In the genomic region with DNA sequence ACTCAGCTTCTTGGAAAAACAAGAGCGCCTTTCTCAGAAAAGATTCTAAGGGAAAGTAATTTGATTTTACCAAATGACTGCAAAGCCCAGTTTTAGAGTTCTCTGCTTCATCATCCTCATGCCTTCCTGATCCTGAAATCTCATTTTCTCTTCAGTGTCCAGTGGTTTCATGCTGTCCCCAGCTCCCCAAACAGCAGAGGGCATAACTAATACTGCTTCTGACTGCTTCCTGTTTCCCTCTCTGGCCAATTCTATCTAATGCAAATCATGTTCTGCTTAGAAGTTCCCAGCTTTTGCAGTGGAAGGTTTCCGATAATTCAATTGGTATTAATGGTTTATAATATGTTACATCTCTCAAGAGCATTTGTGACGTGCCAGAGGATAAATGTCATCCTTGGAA, we compare ENCODE assay signal across 27 cellular contexts.
"Had no signal": no experiment of that assay in that cellular context is flagged by ENCODE, and none has a peak within 500 bp of the region (broad histone marks: within the 10 kb centered on the region; RNA-seq: fewer than 3 reads in every experiment).

No MANE protein-coding gene starts in this region.

- H3K4me1 ChIP-seq: lower lobe of right lung, stomach had no signal

- FAIRE-seq: pancreas had no signal

- DNase-seq: cortex of kidney; effector CD4-positive, alpha-beta T cell; foreskin fibroblast; glutamatergic neuron; heart right ventricle; hippocampal formation; islet precursor cell; kidney glomerular epithelial cell; left colon; left ventricle myocardium inferior; lower lobe of right lung; mucosa of descending colon; naive B cell; pancreas; stimulated activated CD4-positive, alpha-beta T cell treated with anti-CD3 and anti-CD28 coated beads, Interleukin-12 subunit alpha, Interleukin-12 subunit beta, amount 100 ng/mL, for 4 hours; stimulated activated CD4-positive, alpha-beta T cell treated with anti-CD3 and anti-CD28 coated beads, Interleukin-2, amount 100 ng/mL, for 24 hours; stimulated activated CD4-positive, alpha-beta T cell treated with anti-CD3 and anti-CD28 coated beads, Interleukin-4, amount 100 ng/mL, for 24 hours; stimulated activated naive CD4-positive, alpha-beta T cell treated with Interleukin-2 at 50 U/mL for 16 hours; stomach; testis; tibial artery had no signal

- H3K27ac ChIP-seq: gastroesophageal sphincter, heart right ventricle, left ventricle myocardium inferior, lower lobe of right lung, neutrophil, pancreas, stomach, testis, tibial artery had no signal

- H3K9me3 ChIP-seq: gastroesophageal sphincter, heart right ventricle, left ventricle myocardium inferior, lower lobe of right lung, mucosa of descending colon, neutrophil, pancreas, stomach, testis, tibial artery had no signal

- H3K4me2 ChIP-seq: smooth muscle cell had no signal

- H3K36me3 ChIP-seq: gastroesophageal sphincter, heart right ventricle, left ventricle myocardium inferior, lower lobe of right lung, neutrophil, pancreas, stomach, tibial artery had no signal

- ATAC-seq: gastroesophageal sphincter; heart right ventricle; left colon; lower lobe of right lung; mucosa of descending colon; natural killer cell treated with Interleukin-12 subunit alpha and Interleukin-12 subunit beta and Interleukin-15 and Interleukin-18, amount 100 ng/mL, for 72 hours; pancreas; sciatic nerve; stimulated activated effector memory CD8-positive, alpha-beta T cell treated with anti-CD3 and anti-CD28 coated beads, Interleukin-12 subunit alpha, Interleukin-12 subunit beta, amount 100 ng/mL, for 72 hours had no signal

- H3K27me3 ChIP-seq: gastroesophageal sphincter, heart right ventricle, neutrophil, pancreas, stomach, testis, tibial artery had no signal

- H3K4me3 ChIP-seq: gastroesophageal sphincter, heart right ventricle, left ventricle myocardium inferior, lower lobe of right lung, mucosa of descending colon, pancreas, smooth muscle cell, stomach, testis, tibial artery had no signal
